In the genomic region with DNA sequence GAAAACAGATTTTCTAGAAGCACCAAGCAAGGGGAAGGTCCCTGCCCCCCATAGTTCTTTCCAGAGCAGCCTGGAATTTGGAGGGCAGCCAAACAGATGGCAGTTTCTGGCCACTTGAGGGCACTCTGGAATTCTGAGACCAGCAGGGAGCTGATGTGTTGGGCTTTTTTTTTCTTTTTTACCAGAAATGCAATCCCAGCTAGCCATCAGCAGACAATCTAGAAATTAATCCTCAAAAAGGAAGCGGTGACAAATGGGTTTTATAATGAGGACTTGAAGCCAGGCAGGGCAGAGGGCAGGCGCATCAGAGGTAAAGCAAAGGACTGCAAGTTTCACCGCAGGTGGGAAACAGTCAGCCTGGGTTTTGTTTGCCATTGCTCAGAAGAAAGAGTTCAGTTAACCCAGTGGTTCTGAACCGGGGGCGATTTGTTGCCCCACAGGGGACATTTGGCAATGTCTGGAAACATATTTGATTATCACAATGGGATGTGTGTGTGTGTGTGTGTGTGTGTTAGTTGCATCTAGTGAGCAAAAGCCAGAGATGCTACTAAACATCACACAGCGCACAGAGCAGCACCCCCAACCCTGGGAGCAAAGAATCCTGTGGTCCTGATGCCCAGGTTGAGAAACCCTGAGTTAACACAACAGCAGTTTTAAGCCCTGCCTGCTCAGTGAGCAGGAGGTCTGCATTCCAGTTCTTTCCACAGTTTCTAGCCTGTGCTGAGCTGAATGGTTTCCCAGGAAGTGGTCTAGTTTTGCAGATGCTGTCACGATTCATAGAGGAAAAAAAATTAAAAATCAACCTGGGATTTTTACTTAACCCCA, we compare ENCODE assay signal across 8 cellular contexts.
DNase-seq lines count a peak whose midpoint lies in the region; ATAC-seq and TF ChIP-seq lines count a peak whose summit lies in the region.

No MANE protein-coding gene starts in this region.

- DNase-seq in DMS153 treated with DMSO at 0.1 percent for 48 hours (lab: John Stamatoyannopoulos, UW; ENCODE audit: unreplicated experiment) (peak; percentile 20), DMS153 (lab: John Stamatoyannopoulos, UW) (no peak), HUDEP-2 (lab: John Stamatoyannopoulos, UW; ENCODE audit: unreplicated experiment in 76 of 76) (peak in 65 of 76 experiments; percentile 2 to 78 (median 39)), OCI-M1 (lab: John Stamatoyannopoulos, UW) (peak; percentile 70), iPS-NIHi11 (ENCODE audit: low spot score) (peak; percentile 67), spleen (no peak)

- ATAC-seq in HG02870 (IDR thresholded peaks at IDR 0.05; ENCODE audit: unreplicated experiment), result no peak

- H3K4me3 ChIP-seq in spleen, result no peak overlapping the region

- intact Hi-C loops in spleen (cut with DNase I; ENCODE audit: low total_unique reads), result loop anchor here (10.0 kb wide), 1 partner anchor 869 kb away; no protein-coding TSS in a partner anchor

- H3K4me1 Mint-ChIP-seq in brain, result peaks cover 31% of the 10 kb centered on the region

- H3K27ac ChIP-seq in spleen, result no peak overlapping the region

- peak overlapping the region; percentile 65 to 87 (median 82) for H3K27ac Mint-ChIP-seq in brain

- no peaks in the 10 kb centered on the region for H3K36me3 Mint-ChIP-seq in brain

- TF ChIP-seq CTCF in brain (conservative IDR thresholded peaks at IDR 0.05), result peak; percentile 81 to 85
- TF ChIP-seq CTCF in spleen (IDR thresholded peaks at IDR 0.05 in 8 of 11, conservative IDR thresholded peaks at IDR 0.05 in 3 of 11), result peak; percentile 50 to 77 (median 65)

- no peak for TF ChIP-seq POLR2A in spleen (IDR thresholded peaks at IDR 0.05)

- peaks cover 0 to 8% (median 0%) of the 10 kb centered on the region in 7 donors for H3K27me3 ChIP-seq in spleen (replicated peaks in 1 of 7)

- peaks cover 0 to 9% (median 0%) of the 10 kb centered on the region in 5 experiments for H3K9me3 Mint-ChIP-seq in brain

- H3K27me3 Mint-ChIP-seq in brain, result peaks cover 9% of the 10 kb centered on the region

- H3K4me3 Mint-ChIP-seq in brain, result peak overlapping the region in 4 of 5 experiments; percentile 4 to 55 (median 18)

- no peaks in the 10 kb centered on the region for H3K36me3 ChIP-seq in spleen

- 18 to 34% (median 27%) methylated on average over 7 of the region's 7 CpGs for WGBS in spleen, 5 donors

- H3K4me1 ChIP-seq in spleen, result peaks cover 7 to 18% (median 14%) of the 10 kb centered on the region in 6 donors

- H3K9me3 ChIP-seq in spleen, result no peaks in the 10 kb centered on the region

Comparison
In these comparisons a context has a peak if more than half of its experiments do, and no peak if none do; other contexts are left out.
1. DNase-seq: peak in DMS153 treated with DMSO at 0.1 percent for 48 hours (single experiment), HUDEP-2 (65 of 76), OCI-M1 (single experiment) and iPS-NIHi11 (single experiment); none in DMS153 (single experiment) and spleen (single experiment).